8 cellular contexts compared by ENCODE assay signal in the genomic region with DNA sequence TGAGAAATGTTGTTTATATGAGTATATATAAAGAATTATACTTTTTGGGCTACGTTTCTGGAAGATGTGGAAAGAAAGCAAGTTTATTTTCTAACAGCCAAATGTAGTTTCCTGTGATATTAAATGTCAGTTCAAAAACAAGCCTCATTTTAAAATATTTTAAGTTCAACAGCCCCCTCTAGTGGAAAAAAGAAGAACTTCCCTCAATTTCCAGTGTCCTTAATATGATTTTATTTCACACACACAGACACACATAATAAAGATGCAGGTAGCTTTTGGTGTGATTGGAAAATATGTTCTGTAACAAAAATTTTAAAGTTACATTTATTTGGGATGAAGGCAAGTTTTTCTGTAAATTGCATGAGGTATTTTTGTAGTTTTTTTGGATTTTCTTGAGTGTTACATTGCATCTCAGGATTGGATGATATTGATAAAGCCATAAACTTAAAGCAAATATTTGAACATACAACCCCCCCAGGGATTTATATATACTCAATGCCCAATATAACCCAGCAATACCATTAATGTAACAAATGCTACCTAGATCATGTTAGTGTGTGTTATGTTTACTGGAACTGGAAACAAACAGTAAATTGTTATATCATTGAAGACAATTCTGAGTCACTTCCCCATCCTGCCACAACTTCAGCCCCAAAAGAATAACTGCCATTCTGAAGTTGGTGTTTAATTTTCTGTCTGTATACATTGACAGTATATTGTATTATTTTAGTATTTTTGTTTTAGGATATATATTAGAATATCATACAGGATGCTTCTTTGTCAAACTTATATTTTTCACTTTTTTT. TPM values are rescaled to one million over a fixed set of nuclear protein-coding genes. Genes with fewer than 3 reads are reported as not detected.
DNase-seq lines count a peak whose midpoint lies in the region; ATAC-seq, FAIRE-seq and TF ChIP-seq lines count a peak whose summit lies in the region.

No MANE protein-coding gene starts in this region.

- H3K9me3 Mint-ChIP-seq in Calu3 (ENCODE audit: low read depth, unreplicated experiment) (no peaks in the 10 kb centered on the region), type B pancreatic cell (no peaks in the 10 kb centered on the region)

- intact Hi-C loops in Calu3 (cut with micrococcal nuclease; ENCODE audit: unreplicated experiment) (loop anchor here (2.0 to 5.0 kb wide), 5 partner anchors 94 to 395 kb away; no protein-coding TSS in a partner anchor), ascending aorta (cut with DNase I) (loop anchor here (5.0 to 10.0 kb wide), 7 partner anchors 55 to 502 kb away; partner anchors contain the start of genes CCDC171 and PSIP1)

- no peak overlapping the region for H3K27ac Mint-ChIP-seq in Calu3 (ENCODE audit: unreplicated experiment)
- no peak overlapping the region for H3K27ac Mint-ChIP-seq in type B pancreatic cell

- H3K27me3 Mint-ChIP-seq in Calu3 (ENCODE audit: unreplicated experiment) (no peaks in the 10 kb centered on the region), type B pancreatic cell (peaks cover 3% of the 10 kb centered on the region)

- H3K9me3 ChIP-seq in ascending aorta: no peaks in the 10 kb centered on the region

- DNase-seq in Calu3: peak; percentile 11
- peak; percentile 43 for DNase-seq in NCI-H2107 (lab: John Stamatoyannopoulos, UW)
- no peak for DNase-seq in ascending aorta (ENCODE audit: low spot score in 2 of 2)
- no peak for DNase-seq in type B pancreatic cell (ENCODE audit: extremely low spot score, unreplicated experiment)
- no peak for DNase-seq in omental fat pad (ENCODE audit: low spot score)

- FAIRE-seq in islet of Langerhans (lab: Jason Lieb, UNC): peak; percentile 96

- no peak overlapping the region for H3K4me3 ChIP-seq in ascending aorta

- no TSS peak for BruUV-seq in Calu3 (replicated peaks; lab: Mats Ljungman, UMichigan)

- ATAC-seq in GM21423 (IDR thresholded peaks at IDR 0.05; ENCODE audit: unreplicated experiment) (peak; percentile 53), HG02588 (IDR thresholded peaks at IDR 0.05; ENCODE audit: unreplicated experiment) (no peak), omental fat pad (ENCODE audit: low FRiP score) (no peak)

- CTCF ChIA-PET in Calu3 (lab: Charles Lee): interaction anchor here (0.6 kb wide), 1 partner anchor 55 kb away, joined by 4 read pairs; no protein-coding TSS in a partner anchor

- H3K27me3 ChIP-seq in ascending aorta: no peaks in the 10 kb centered on the region

- peak; percentile 33 for TF ChIP-seq CTCF in Calu3 (IDR thresholded peaks at IDR 0.05; ENCODE audit: unreplicated experiment)
- TF ChIP-seq CTCF in ascending aorta (IDR thresholded peaks at IDR 0.05): peak; percentile 40 to 69 (median 67)
- TF ChIP-seq CTCF in type B pancreatic cell (conservative IDR thresholded peaks at IDR 0.05): peak; percentile 88
- TF ChIP-seq CTCF in omental fat pad (IDR thresholded peaks at IDR 0.05): peak in 1 of 3 donors; percentile 56

- H3K4me3 Mint-ChIP-seq in Calu3 (ENCODE audit: low read depth, unreplicated experiment) (no peak overlapping the region), type B pancreatic cell (no peak overlapping the region)

- H3K4me1 ChIP-seq in ascending aorta: no peaks in the 10 kb centered on the region

- H3K27ac ChIP-seq in ascending aorta: no peak overlapping the region

- H3K36me3 ChIP-seq in ascending aorta: no peaks in the 10 kb centered on the region

- H3K36me3 Mint-ChIP-seq in Calu3 (ENCODE audit: insufficient read depth, unreplicated experiment): no peaks in the 10 kb centered on the region
- H3K36me3 Mint-ChIP-seq in type B pancreatic cell: no peaks in the 10 kb centered on the region

- H3K4me1 Mint-ChIP-seq in Calu3 (ENCODE audit: low read depth, unreplicated experiment) (no peaks in the 10 kb centered on the region), type B pancreatic cell (ENCODE audit: unreplicated experiment) (peaks cover 7% of the 10 kb centered on the region)

RNA-seq across cellular contexts. Expression of gene CCDC171, which starts 54.0 kb away (rescaled TPM):
- total RNA-seq in Calu3 (2022) (2.1 and 2.4 TPM in 2 replicates), ascending aorta (1.7 TPM), type B pancreatic cell (ENCODE audit: low replicate concordance) (1.5 and 7.4 TPM in 2 replicates), omental fat pad (1 to 10 TPM; 1.1 to 5.0 (median 2.1) TPM)

Comparison
In these comparisons a context has a peak if more than half of its experiments do, and no peak if none do; other contexts are left out.
1. DNase-seq: peak in Calu3 (single experiment) and NCI-H2107 (single experiment); none in ascending aorta (0 of 2), type B pancreatic cell (single experiment) and omental fat pad (single experiment).